ENCODE assay signal across 8 cellular contexts in the genomic region with DNA sequence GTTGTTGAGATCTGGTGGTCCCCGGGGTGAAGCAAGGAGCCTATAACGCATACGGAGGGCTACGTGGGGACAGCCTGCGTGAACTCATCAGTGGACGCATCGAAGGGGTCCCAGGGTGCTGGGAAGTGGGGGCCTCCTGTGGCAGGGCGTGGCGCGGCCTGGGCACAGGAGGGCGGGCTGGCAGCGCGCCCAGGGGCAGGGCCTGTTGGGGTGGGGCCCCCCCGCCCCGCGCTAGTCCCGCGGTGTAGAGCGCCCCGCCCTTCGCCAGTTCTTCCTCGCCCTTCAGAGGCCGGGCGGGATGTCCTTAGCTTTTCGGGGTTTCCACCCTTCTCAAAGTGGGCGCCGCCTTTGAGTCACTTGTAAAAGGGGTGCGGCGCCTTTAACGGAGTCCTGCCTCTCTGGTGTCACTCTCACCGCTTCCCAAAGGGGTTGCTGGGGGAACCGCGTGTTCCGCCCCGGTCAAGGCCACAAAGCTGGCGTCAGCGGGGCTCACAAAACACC. TPM values are rescaled to one million over a fixed set of nuclear protein-coding genes. Genes with fewer than 3 reads are reported as not detected.
DNase-seq lines count a peak whose midpoint lies in the region; ATAC-seq and TF ChIP-seq lines count a peak whose summit lies in the region.

No MANE protein-coding gene starts in this region.

- peak; percentile 87 for DNase-seq in CD14-positive monocyte (ENCODE audit: low spot score)
- peak; percentile 91 for DNase-seq in RKO (ENCODE audit: low spot score)
- peak; percentile 51 for DNase-seq in activated gamma-delta T cell treated with Interleukin-2 at 50 U/mL for 16 hours
- DNase-seq in Right ventricle myocardium superior = peak; percentile 85
- DNase-seq in retinal pigment epithelial cell (ENCODE audit: low read depth) = no peak
- DNase-seq in mesenteric fat pad (ENCODE audit: low spot score) = no peak

- H3K27me3 Mint-ChIP-seq in CD14-positive monocyte (ENCODE audit: low read depth in 3 of 3) = peaks cover 0 to 6% (median 0%) of the 10 kb centered on the region in 3 donors

- peaks cover 70% of the 10 kb centered on the region for H3K4me1 Mint-ChIP-seq in CD14-positive monocyte

- intact Hi-C loops in CD14-positive monocyte (cut with micrococcal nuclease) (loop anchor here in 1 of 2 donors (1.0 kb wide), 1 partner anchor 8 kb away; no protein-coding TSS in a partner anchor), Right ventricle myocardium superior (cut with DNase I) (no loop called here)

- peaks cover 20 to 36% of the 10 kb centered on the region in 2 donors for H3K36me3 Mint-ChIP-seq in CD14-positive monocyte

- H3K9me3 Mint-ChIP-seq in CD14-positive monocyte = peaks cover 0 to 30% (median 17%) of the 10 kb centered on the region in 7 donors

- peak overlapping the region; percentile 86 to 89 for H3K4me3 Mint-ChIP-seq in CD14-positive monocyte

- TF ChIP-seq CTCF in CD14-positive monocyte (IDR thresholded peaks at IDR 0.05) = no peak
- no peak for TF ChIP-seq CTCF in retinal pigment epithelial cell (conservative IDR thresholded peaks at IDR 0.05; ENCODE audit: low read depth, low read length)

- H3K27ac Mint-ChIP-seq in CD14-positive monocyte = peak overlapping the region; percentile 91 to 98 (median 95)

- H3K4me3 ChIP-seq in retinal pigment epithelial cell (ENCODE audit: low read length) = peak overlapping the region; percentile 63

- peak; percentile 71 for ATAC-seq in GM19455 (IDR thresholded peaks at IDR 0.05; ENCODE audit: unreplicated experiment)
- peak; percentile 57 for ATAC-seq in HG03571 (IDR thresholded peaks at IDR 0.05; ENCODE audit: unreplicated experiment)
- peak; percentile 76 for ATAC-seq in Right ventricle myocardium superior (ENCODE audit: poor library complexity)

RNA-seq across cellular contexts. Expression of a gene that starts 0.6 kb away (rescaled TPM):
- 100 to 1,000 TPM; 280 to 374 TPM for polyA plus RNA-seq in CD14-positive monocyte
- total RNA-seq in Right ventricle myocardium superior (50.1 TPM), mesenteric fat pad (74.3 TPM)

RNA-seq across cellular contexts. Expression of a gene that starts 9.8 kb away (rescaled TPM):
- 1 to 10 TPM; 1.1 to 2.0 TPM for polyA plus RNA-seq in CD14-positive monocyte
- total RNA-seq in Right ventricle myocardium superior (5.3 TPM), mesenteric fat pad (1.6 TPM)

RNA-seq across cellular contexts. Expression of a gene that starts 13.8 kb away (rescaled TPM):
- polyA plus RNA-seq in CD14-positive monocyte = 1 to 10 TPM; 4.4 to 5.4 TPM
- total RNA-seq in Right ventricle myocardium superior (12.7 TPM), mesenteric fat pad (12.5 TPM)

RNA-seq across cellular contexts. Expression of a gene that starts 27.7 kb away (rescaled TPM):
- under 1 TPM; 0.27 to 0.68 TPM for polyA plus RNA-seq in CD14-positive monocyte
- 1.6 TPM for total RNA-seq in Right ventricle myocardium superior
- 1.00 TPM for total RNA-seq in mesenteric fat pad

RNA-seq across cellular contexts. Expression of a gene that starts 48.8 kb away (rescaled TPM):
- polyA plus RNA-seq in CD14-positive monocyte = 10 to 100 TPM; 18.1 to 23.1 TPM
- total RNA-seq in Right ventricle myocardium superior (17.8 TPM), mesenteric fat pad (18.2 TPM)

Comparison
In these comparisons a context has a peak if more than half of its experiments do, and no peak if none do; other contexts are left out.
1. DNase-seq: peak in CD14-positive monocyte (single experiment), RKO (single experiment), activated gamma-delta T cell treated with Interleukin-2 at 50 U/mL for 16 hours (single experiment) and Right ventricle myocardium superior (single experiment); none in retinal pigment epithelial cell (single experiment) and mesenteric fat pad (single experiment).
2. Peak in every context shown above with its lines, with median percentiles within 50 percentile points of each other: ATAC-seq.